ENCODE assay signal across 34 cellular contexts in genomic region chrX:23168291-23168690, GRCh38.
DNase-seq lines count a peak whose midpoint lies in the region; ATAC-seq, FAIRE-seq and TF ChIP-seq lines count a peak whose summit lies in the region.
"Had no signal": no experiment of that assay in that cellular context is flagged by ENCODE, and none has a peak within 500 bp of the region (broad histone marks: within the 10 kb centered on the region; RNA-seq: fewer than 3 reads in every experiment).

No MANE protein-coding gene starts in this region.

- H2AK5ac ChIP-seq in IMR-90 (ENCODE audit: low read depth, low read length) = no peak overlapping the region

- no peaks in the 10 kb centered on the region for H3K27me3 ChIP-seq in HepG2 (ENCODE audit: control insufficient read depth in 1 of 2, insufficient read depth in 2 of 2, low read length in 2 of 2)
- no peaks in the 10 kb centered on the region for H3K27me3 ChIP-seq in right lobe of liver
- no peaks in the 10 kb centered on the region for H3K27me3 ChIP-seq in IMR-90 (ENCODE audit: control insufficient read depth, insufficient read depth, low read length)
- H3K27me3 ChIP-seq in K562 (ENCODE audit: control insufficient read depth in 2 of 2, insufficient read depth in 2 of 2, low read length in 2 of 2) = no peaks in the 10 kb centered on the region
- H3K27me3 ChIP-seq in osteoblast (ENCODE audit: insufficient read depth, low read length) = no peaks in the 10 kb centered on the region
- H3K27me3 ChIP-seq: BE2C; BLaER1; BLaER1 treated with 17β-estradiol and CSF1 and Interleukin-3, amounts not matched to agents 10 nM and 100 nM had no signal

- H3K9me1 ChIP-seq in IMR-90 (ENCODE audit: insufficient read depth, low read length) (no peaks in the 10 kb centered on the region), K562 (ENCODE audit: control insufficient read depth, insufficient read depth, low read length) (no peaks in the 10 kb centered on the region)

- no peak overlapping the region for H3K4ac ChIP-seq in IMR-90 (ENCODE audit: low read depth, low read length)

- POLR2A ChIA-PET in HepG2 (lab: Yijun Ruan, JAX) = no interaction called here
- POLR2A ChIA-PET in A549 (lab: Yijun Ruan, JAX) = no interaction called here
- POLR2A ChIA-PET in IMR-90 (lab: Charles Lee; ENCODE audit: unreplicated experiment) = no interaction called here
- POLR2A ChIA-PET in K562 (lab: Yijun Ruan, JAX) = no interaction called here

- ATAC-seq in HepG2 (no peak), right lobe of liver (no peak), A549 (no peak), IMR-90 (ENCODE audit: low read depth) (no peak), K562 (no peak), HG03565 (IDR thresholded peaks at IDR 0.05; ENCODE audit: unreplicated experiment) (no peak), Right ventricle myocardium inferior (no peak)
- ATAC-seq: CD8-positive, alpha-beta T cell had no signal

- H3K4me2 ChIP-seq in HepG2 (ENCODE audit: low read depth, low read length) (no peak overlapping the region), A549 (no peak overlapping the region), IMR-90 (ENCODE audit: low read depth, low read length) (no peak overlapping the region), K562 (ENCODE audit: insufficient read depth, low read length) (no peak overlapping the region), osteoblast (ENCODE audit: insufficient read depth, low read length) (no peak overlapping the region)
- H3K4me2 ChIP-seq: BLaER1; BLaER1 treated with 17β-estradiol and CSF1 and Interleukin-3, amounts not matched to agents 10 nM and 100 nM had no signal

- in situ Hi-C loops in HepG2 (cut with HindIII; ENCODE audit: extremely low pct_ligation_motif_present, low pct_unique_long_range_greater_than_20kb) = no loop called here
- in situ Hi-C loops in IMR-90 (cut with MboI; ENCODE audit: low sequenced_read_pairs) = no loop called here
- in situ Hi-C loops in K562 (cut with MboI) = no loop called here

- no peak overlapping the region for H4K91ac ChIP-seq in IMR-90 (ENCODE audit: insufficient read depth, low read depth, low read length)

- H3K4me3 ChIP-seq in HepG2 (replicated peaks in 1 of 3; ENCODE audit: insufficient read depth in 1 of 3, low read depth in 2 of 3, low read length in 3 of 3) (no peak overlapping the region), right lobe of liver (no peak overlapping the region), A549 (no peak overlapping the region), IMR-90 (ENCODE audit: insufficient read depth, low read depth, low read length) (no peak overlapping the region), K562 (no peak overlapping the region), osteoblast (ENCODE audit: insufficient read depth, low read length) (no peak overlapping the region)
- H3K4me3 ChIP-seq: BLaER1; BLaER1 treated with 17β-estradiol and CSF1 and Interleukin-3, amounts not matched to agents 10 nM and 100 nM had no signal

- 0% methylated on average over 1 of the region's 1 CpG for WGBS in HepG2 (ENCODE audit: low lambda C conversion rate)
- 14% methylated on average over 1 of the region's 1 CpG for WGBS in right lobe of liver (ENCODE audit: insufficient coverage, low coverage, low lambda C conversion rate, missing lambda C conversion rate)
- 3% methylated on average over 1 of the region's 1 CpG for WGBS in A549 (ENCODE audit: missing lambda C conversion rate)
- no CpG with 5 or more reads among the region's 1 CpG for WGBS in IMR-90 (ENCODE audit: extremely low coverage in 2 of 2, insufficient read length in 1 of 2), 2 experiments
- WGBS in K562 (ENCODE audit: insufficient coverage, low coverage, missing lambda C conversion rate) = 0% methylated on average over 1 of the region's 1 CpG

- H3K4me1 ChIP-seq in HepG2 (ENCODE audit: insufficient read depth, low read length) = no peaks in the 10 kb centered on the region
- H3K4me1 ChIP-seq in right lobe of liver = no peaks in the 10 kb centered on the region
- no peaks in the 10 kb centered on the region for H3K4me1 ChIP-seq in A549
- H3K4me1 ChIP-seq in IMR-90 (ENCODE audit: control insufficient read depth, insufficient read depth, low read length) = no peaks in the 10 kb centered on the region
- no peaks in the 10 kb centered on the region for H3K4me1 ChIP-seq in K562 (replicated peaks in 1 of 2; ENCODE audit: control insufficient read depth in 2 of 2, insufficient read depth in 2 of 2, low read length in 2 of 2)
- H3K4me1 ChIP-seq in osteoblast (ENCODE audit: insufficient read depth, low read length) = no peaks in the 10 kb centered on the region
- H3K4me1 ChIP-seq: BE2C; BLaER1; BLaER1 treated with 17β-estradiol and CSF1 and Interleukin-3, amounts not matched to agents 10 nM and 100 nM; Caco-2 had no signal

- no peak overlapping the region for H3K56ac ChIP-seq in IMR-90 (ENCODE audit: extremely low read depth, insufficient read depth, low read length)

- TF ChIP-seq CTCF in HepG2 (CRISPR knock-in tag; IDR thresholded peaks at IDR 0.05) (no peak), right lobe of liver (IDR thresholded peaks at IDR 0.05) (no peak), A549 (IDR thresholded peaks at IDR 0.05) (no peak), IMR-90 (conservative IDR thresholded peaks at IDR 0.05; ENCODE audit: low read depth, low read length) (no peak), K562 (IDR thresholded peaks at IDR 0.05 in 2 of 3, conservative IDR thresholded peaks at IDR 0.05 in 1 of 3; ENCODE audit: insufficient read depth in 2 of 3, low read depth in 1 of 3, low read length in 3 of 3) (no peak), osteoblast (IDR thresholded peaks at IDR 0.05; ENCODE audit: extremely low read depth, low read depth, low read length) (no peak)

- no peak overlapping the region for H3K23ac ChIP-seq in IMR-90 (ENCODE audit: low read depth, low read length)

- H2AFZ ChIP-seq in HepG2 (ENCODE audit: low read length) = no peak overlapping the region
- H2AFZ ChIP-seq in IMR-90 (replicated peaks; ENCODE audit: low read length, poor library complexity) = no peak overlapping the region
- H2AFZ ChIP-seq in K562 (ENCODE audit: low read depth, low read length) = no peak overlapping the region
- H2AFZ ChIP-seq in osteoblast (ENCODE audit: low read length) = no peak overlapping the region

- H4K20me1 ChIP-seq in HepG2 (ENCODE audit: insufficient read depth, low read length) (no peaks in the 10 kb centered on the region), IMR-90 (ENCODE audit: insufficient read depth, low read length) (no peaks in the 10 kb centered on the region), K562 (replicated peaks; ENCODE audit: control insufficient read depth, insufficient read depth, low read length) (no peaks in the 10 kb centered on the region), osteoblast (ENCODE audit: insufficient read depth, low read length) (no peaks in the 10 kb centered on the region)
- H4K20me1 ChIP-seq: BLaER1; BLaER1 treated with 17β-estradiol and CSF1 and Interleukin-3, amounts not matched to agents 10 nM and 100 nM had no signal

- H3K36me3 ChIP-seq in HepG2 (replicated peaks in 1 of 2; ENCODE audit: control insufficient read depth in 1 of 2, insufficient read depth in 2 of 2, low read length in 2 of 2) (no peaks in the 10 kb centered on the region), right lobe of liver (no peaks in the 10 kb centered on the region), IMR-90 (ENCODE audit: control insufficient read depth, insufficient read depth, low read length) (no peaks in the 10 kb centered on the region), K562 (ENCODE audit: control insufficient read depth, insufficient read depth, low read length) (no peaks in the 10 kb centered on the region), osteoblast (ENCODE audit: insufficient read depth, low read length) (no peaks in the 10 kb centered on the region)
- H3K36me3 ChIP-seq: BE2C; BLaER1; BLaER1 treated with 17β-estradiol and CSF1 and Interleukin-3, amounts not matched to agents 10 nM and 100 nM had no signal

- H3K27ac ChIP-seq in HepG2 (ENCODE audit: extremely low read length, insufficient read depth, low read length) = no peak overlapping the region
- no peak overlapping the region for H3K27ac ChIP-seq in right lobe of liver
- no peak overlapping the region for H3K27ac ChIP-seq in A549
- no peak overlapping the region for H3K27ac ChIP-seq in IMR-90 (ENCODE audit: insufficient read depth, low read length)
- no peak overlapping the region for H3K27ac ChIP-seq in K562 (ENCODE audit: extremely low read depth, low read depth, low read length)
- H3K27ac ChIP-seq in osteoblast (ENCODE audit: low read depth, low read length) = no peak overlapping the region
- H3K27ac ChIP-seq: 22Rv1; BLaER1; BLaER1 treated with 17β-estradiol and CSF1 and Interleukin-3, amounts not matched to agents 10 nM and 100 nM; C4-2B had no signal

- H3K9ac ChIP-seq in HepG2 (ENCODE audit: insufficient read depth, low read depth, low read length) (no peak overlapping the region), IMR-90 (ENCODE audit: low read depth, low read length) (no peak overlapping the region), K562 (ENCODE audit: insufficient read depth in 1 of 2, low read depth in 2 of 2, low read length in 2 of 2) (no peak overlapping the region)
- H3K9ac ChIP-seq: BLaER1; BLaER1 treated with 17β-estradiol and CSF1 and Interleukin-3, amounts not matched to agents 10 nM and 100 nM had no signal

- DNase-seq in HepG2 (ENCODE audit: low spot score) = no peak
- no peak for DNase-seq in right lobe of liver
- DNase-seq in A549 (ENCODE audit: low read depth in 1 of 2, low spot score in 1 of 2) = no peak
- no peak for DNase-seq in IMR-90
- no peak for DNase-seq in K562 (ENCODE audit: extremely low read depth in 1 of 4, low spot score in 3 of 4)
- DNase-seq in Right ventricle myocardium inferior (ENCODE audit: missing footprints) = no peak
- DNase-seq in osteoblast (ENCODE audit: insufficient read length, low spot score, missing footprints) = no peak
- DNase-seq: 8988T; ACHN; AML-193; BE2C; C1 segment of cervical spinal cord; Caco-2; Calu3; CD4-positive, alpha-beta memory T cell; CD4-positive, alpha-beta T cell; CD4-positive, CD25-positive, alpha-beta regulatory T cell; CD8-positive, alpha-beta memory T cell; CD8-positive, alpha-beta T cell; COR-L47; DMS 273 treated with DMSO at 0.1 percent for 48 hours; DMS153; DMS53; DMS79; DMS79 treated with DMSO at 0.1 percent for 48 hours; DND-41; EL had no signal

- no peak for TF ChIP-seq EP300 in HepG2 (IDR thresholded peaks at IDR 0.05; ENCODE audit: low read depth in 2 of 2, low read length in 2 of 2)
- TF ChIP-seq EP300 in HepG2 (CRISPR knock-in tag; IDR thresholded peaks at IDR 0.05; ENCODE audit: borderline replicate concordance) = no peak
- no peak for TF ChIP-seq EP300 in A549 (IDR thresholded peaks at IDR 0.05)
- no peak for TF ChIP-seq EP300 in K562 (IDR thresholded peaks at IDR 0.05; ENCODE audit: low read length)

- no peak overlapping the region for H4K8ac ChIP-seq in IMR-90 (ENCODE audit: low read depth in 2 of 2, low read length in 2 of 2)

- no peak overlapping the region for H2BK20ac ChIP-seq in IMR-90 (ENCODE audit: low read depth, low read length)

- no peak for TF ChIP-seq POLR2A in HepG2 (IDR thresholded peaks at IDR 0.05; ENCODE audit: insufficient read depth in 1 of 2, low read depth in 2 of 2, low read length in 2 of 2)
- TF ChIP-seq POLR2A in right lobe of liver (IDR thresholded peaks at IDR 0.05) = no peak
- no peak for TF ChIP-seq POLR2A in A549 (IDR thresholded peaks at IDR 0.05; ENCODE audit: low read length)
- TF ChIP-seq POLR2A in IMR-90 (IDR thresholded peaks at IDR 0.05; ENCODE audit: low read depth, low read length) = no peak
- TF ChIP-seq POLR2A in K562 (conservative IDR thresholded peaks at IDR 0.05) = no peak

- H3K18ac ChIP-seq in IMR-90 (ENCODE audit: low read depth, low read length) = no peak overlapping the region

- H3K9me3 ChIP-seq in HepG2 (ENCODE audit: low read length) (no peaks in the 10 kb centered on the region), right lobe of liver (no peaks in the 10 kb centered on the region), A549 (no peaks in the 10 kb centered on the region), IMR-90 (ENCODE audit: control insufficient read depth, insufficient read depth, low read length) (0 out of 2 replicates have a peak, but pooled peaks cover 1% of the 10 kb centered on the region), K562 (replicated peaks; ENCODE audit: control insufficient read depth, insufficient read depth, low read depth, low read length) (no peaks in the 10 kb centered on the region), osteoblast (ENCODE audit: low read depth, low read length) (peaks cover 2% of the 10 kb centered on the region)
- H3K9me3 ChIP-seq: BE2C; BLaER1; BLaER1 treated with 17β-estradiol and CSF1 and Interleukin-3, amounts not matched to agents 10 nM and 100 nM; Caco-2 had no signal

- H2AK9ac ChIP-seq in IMR-90 (replicated peaks; ENCODE audit: low read depth, low read length, poor library complexity) = no peak overlapping the region

- H2BK120ac ChIP-seq in IMR-90 (ENCODE audit: low read depth, low read length) = no peak overlapping the region

- H2BK5ac ChIP-seq in IMR-90 (ENCODE audit: low read depth, low read length, poor library complexity, severe bottlenecking) = no peak overlapping the region

- CTCF ChIA-PET in HepG2 (lab: Yijun Ruan, JAX; ENCODE audit: low intra/inter-chr PET ratio, low total read pairs) = no interaction called here
- CTCF ChIA-PET in A549 (lab: Yijun Ruan, JAX) = no interaction called here
- CTCF ChIA-PET in IMR-90 (lab: Yijun Ruan, JAX) = no interaction called here
- CTCF ChIA-PET in K562 (lab: Yijun Ruan, JAX; ENCODE audit: low intra/inter-chr PET ratio) = no interaction called here

- BruUV-seq in HepG2 (replicated peaks; lab: Mats Ljungman, UMichigan) (no TSS peak), IMR-90 (replicated peaks; lab: Mats Ljungman, UMichigan) (no TSS peak), K562 (replicated peaks; lab: Mats Ljungman, UMichigan) (no TSS peak)

- H3K14ac ChIP-seq in IMR-90 (replicated peaks; ENCODE audit: low read depth, low read length) = no peak overlapping the region

- dilution Hi-C loops in IMR-90 (cut with HindIII; ENCODE audit: low sequenced_read_pairs, unreplicated experiment) = no loop called here

- TF ChIP-seq RAD21 in HepG2 (CRISPR knock-in tag; IDR thresholded peaks at IDR 0.05) (no peak), A549 (conservative IDR thresholded peaks at IDR 0.05 in 1 of 2, IDR thresholded peaks at IDR 0.05 in 1 of 2) (no peak), IMR-90 (IDR thresholded peaks at IDR 0.05; ENCODE audit: low read length) (no peak), K562 (CRISPR knock-in tag; conservative IDR thresholded peaks at IDR 0.05 in 1 of 2, IDR thresholded peaks at IDR 0.05 in 1 of 2) (no peak)

- no peak overlapping the region for H2BK15ac ChIP-seq in IMR-90 (ENCODE audit: low read depth, low read length)

- no peaks in the 10 kb centered on the region for H3K79me1 ChIP-seq in IMR-90 (ENCODE audit: low read depth in 1 of 2, low read length in 2 of 2)

- H4K5ac ChIP-seq in IMR-90 (ENCODE audit: low read depth, low read length) = no peak overlapping the region

- FAIRE-seq in HepG2 (lab: Jason Lieb, UNC) (no peak), A549 (lab: Jason Lieb, UNC) (no peak), K562 (lab: Jason Lieb, UNC) (no peak)
- FAIRE-seq: A204.1, D721Med had no signal

- intact Hi-C loops in HepG2 (cut with micrococcal nuclease; ENCODE audit: unreplicated experiment) = no loop called here
- intact Hi-C loops in right lobe of liver (cut with DNase I) = no loop called here
- intact Hi-C loops in IMR-90 (cut with micrococcal nuclease) = no loop called here
- intact Hi-C loops in K562 (cut with micrococcal nuclease) = no loop called here
- intact Hi-C loops in Right ventricle myocardium inferior (cut with DNase I) = no loop called here

- H3K79me2 ChIP-seq in HepG2 (ENCODE audit: insufficient read depth, low read length) (no peaks in the 10 kb centered on the region), K562 (ENCODE audit: control insufficient read depth, insufficient read depth, low read length) (no peaks in the 10 kb centered on the region), osteoblast (ENCODE audit: insufficient read depth, low read length) (no peaks in the 10 kb centered on the region)

Comparison
In these comparisons a context has a peak if more than half of its experiments do, and no peak if none do; other contexts are left out.
1. Of the 241 proteins assayed by ChIP-seq in both HepG2 and K562: peak only in HepG2: MAFF; only in K562: none; in both: MAFK; in neither: 239.